Comparison of ENCODE assay signal across 19 cellular contexts in genomic region chr7:87505122-87505521, GRCh38. TPM values are rescaled to one million over a fixed set of nuclear protein-coding genes. Genes with fewer than 3 reads are reported as not detected.
"Had no signal": no experiment of that assay in that cellular context is flagged by ENCODE, and none has a peak within 500 bp of the region (broad histone marks: within the 10 kb centered on the region; RNA-seq: fewer than 3 reads in every experiment).

No MANE protein-coding gene starts in this region.

- ATAC-seq: left ventricle myocardium superior had no signal

- H3K27ac ChIP-seq: cardiac muscle cell, hepatocyte, neutrophil, ovary, prostate gland, right atrium auricular region, upper lobe of left lung had no signal

- H3K79me2 ChIP-seq: hepatocyte had no signal

- DNase-seq: activated CD4-positive, alpha-beta T cell treated with anti-CD3 and anti-CD28 coated beads for 4 hours; activated CD4-positive, alpha-beta T cell treated with anti-CD3 and anti-CD28 coated beads, Interleukin-2, amount 50 U/mL, for 48 hours; activated CD4-positive, CD25-positive, alpha-beta regulatory T cell; activated naive CD4-positive, alpha-beta T cell treated with anti-CD3 and anti-CD28 coated beads for 36 hours; activated naive CD8-positive, alpha-beta T cell treated with anti-CD3 and anti-CD28 coated beads, Interleukin-2, amount 10 ng/mL, durations not matched to agents 7 days and 5 days; activated T-cell treated with anti-CD3 and anti-CD28 coated beads, Interleukin-2, amount 50 U/mL, for 48 hours; foreskin melanocyte; immature natural killer cell; left ventricle myocardium superior; ovary; stimulated activated CD4-positive, alpha-beta T cell treated with anti-CD3 and anti-CD28 coated beads, Interleukin-4, amount 100 ng/mL, for 24 hours; stimulated activated naive CD4-positive, alpha-beta T cell treated with Interleukin-2 at 50 U/mL for 16 hours; T1000 had no signal

- H2AFZ ChIP-seq: hepatocyte had no signal

- H3K4me1 ChIP-seq: prostate gland, right atrium auricular region, upper lobe of left lung had no signal

- H3K4me2 ChIP-seq: hepatocyte had no signal

- H3K27me3 ChIP-seq: cardiac muscle cell, hepatocyte, neutrophil, ovary, right atrium auricular region, upper lobe of left lung had no signal

- H3K9me3 ChIP-seq: neutrophil, ovary, prostate gland, right atrium auricular region, upper lobe of left lung had no signal

- H3K36me3 ChIP-seq: cardiac muscle cell, neutrophil, ovary, prostate gland, right atrium auricular region, upper lobe of left lung had no signal

- H3K4me3 ChIP-seq: cardiac muscle cell, hepatocyte, ovary, prostate gland, right atrium auricular region, upper lobe of left lung had no signal

RNA-seq across cellular contexts. Expression of gene ABCB4, which starts 29.6 kb away (rescaled TPM):
- total RNA-seq: activated naive CD4-positive, alpha-beta T cell treated with anti-CD3 and anti-CD28 coated beads for 36 hours had no signal
